ENCODE assay signal across 8 cellular contexts in genomic region chr15:101006931-101007687, GRCh38.
DNase-seq lines count a peak whose midpoint lies in the region; ATAC-seq, FAIRE-seq and TF ChIP-seq lines count a peak whose summit lies in the region.

No MANE protein-coding gene starts in this region.

- peak; percentile 83 for TF ChIP-seq RAD21 in HepG2 (CRISPR knock-in tag; IDR thresholded peaks at IDR 0.05)

- peak; percentile 49 for ATAC-seq in HG03196 (IDR thresholded peaks at IDR 0.05; ENCODE audit: unreplicated experiment)
- peak; percentile 84 for ATAC-seq in HepG2
- no peak for ATAC-seq in HG03025 (IDR thresholded peaks at IDR 0.05; ENCODE audit: low FRiP score, unreplicated experiment)

- intact Hi-C loops in activated CD4-positive, alpha-beta T cell treated with anti-CD3 and anti-CD28 coated beads, Interleukin-2, amount 10 ng/mL, durations not matched to agents 24 days and 14 days (cut with micrococcal nuclease): loop anchor here (1.0 to 10.0 kb wide), 4 partner anchors 89 to 1080 kb away; partner anchors contain the start of gene TM2D3
- intact Hi-C loops in HepG2 (cut with micrococcal nuclease; ENCODE audit: unreplicated experiment): loop anchor here (1.0 kb wide), 3 partner anchors 89 to 380 kb away; no protein-coding TSS in a partner anchor

- no peaks in the 10 kb centered on the region for H4K20me1 ChIP-seq in HepG2 (ENCODE audit: insufficient read depth, low read length)

- H3K4me3 ChIP-seq in HepG2 (replicated peaks in 1 of 3; ENCODE audit: insufficient read depth in 1 of 3, low read depth in 2 of 3, low read length in 3 of 3): peak overlapping the region; percentile 25 to 77 (median 68); a peak in 5 of 6 replicates

- H3K27me3 Mint-ChIP-seq in activated CD4-positive, alpha-beta T cell treated with anti-CD3 and anti-CD28 coated beads, Interleukin-2, amount 10 ng/mL, durations not matched to agents 24 days and 14 days: peaks cover 17% of the 10 kb centered on the region

- TF ChIP-seq CTCF in GM10266 (IDR thresholded peaks at IDR 0.05; ENCODE audit: control insufficient read depth, insufficient read depth, low read depth, missing control alignments) (peak; percentile 84), HepG2 (CRISPR knock-in tag; IDR thresholded peaks at IDR 0.05) (peak; percentile 92)

- no peak overlapping the region for H3K27ac ChIP-seq in HepG2 (ENCODE audit: extremely low read length, insufficient read depth, low read length)

- H3K9me3 Mint-ChIP-seq in activated CD4-positive, alpha-beta T cell treated with anti-CD3 and anti-CD28 coated beads, Interleukin-2, amount 10 ng/mL, durations not matched to agents 24 days and 14 days: no peaks in the 10 kb centered on the region

- 12% methylated on average over 27 of the region's 27 CpGs for WGBS in HepG2 (ENCODE audit: low lambda C conversion rate)

- CTCF ChIA-PET in HepG2 (lab: Yijun Ruan, JAX; ENCODE audit: low intra/inter-chr PET ratio, low total read pairs): interaction anchor here (1.5 to 5.0 kb wide), 4 partner anchors 89 to 379 kb away, joined by 4 to 63 read pairs (median 10); partner anchors contain the start of gene LRRK1

- BruUV-seq in HepG2 (replicated peaks; lab: Mats Ljungman, UMichigan): no TSS peak

- no peaks in the 10 kb centered on the region for H3K36me3 Mint-ChIP-seq in activated CD4-positive, alpha-beta T cell treated with anti-CD3 and anti-CD28 coated beads, Interleukin-2, amount 10 ng/mL, durations not matched to agents 24 days and 14 days (ENCODE audit: low read depth)

- POLR2A ChIA-PET in HepG2 (lab: Yijun Ruan, JAX): no interaction called here

- FAIRE-seq in HepG2 (lab: Jason Lieb, UNC): peak; percentile 86

- H3K27me3 ChIP-seq in HepG2 (ENCODE audit: control insufficient read depth in 1 of 2, insufficient read depth in 2 of 2, low read length in 2 of 2): peaks cover 2 to 21% of the 10 kb centered on the region in 2 experiments; a peak in 4 of 5 replicates

- H3K4me1 ChIP-seq in HepG2 (ENCODE audit: insufficient read depth, low read length): peaks cover 18% of the 10 kb centered on the region

- peaks cover 14% of the 10 kb centered on the region for H3K4me1 Mint-ChIP-seq in activated CD4-positive, alpha-beta T cell treated with anti-CD3 and anti-CD28 coated beads, Interleukin-2, amount 10 ng/mL, durations not matched to agents 24 days and 14 days

- no peak overlapping the region for H3K9ac ChIP-seq in HepG2 (ENCODE audit: insufficient read depth, low read depth, low read length)

- H3K4me3 Mint-ChIP-seq in activated CD4-positive, alpha-beta T cell treated with anti-CD3 and anti-CD28 coated beads, Interleukin-2, amount 10 ng/mL, durations not matched to agents 24 days and 14 days: peak overlapping the region; percentile 92

- DNase-seq in GM10266 (ENCODE audit: extremely low spot score) (peak; percentile 71), NCI-H524 treated with DMSO at 0.1 percent for 48 hours (lab: John Stamatoyannopoulos, UW) (peak; percentile 54), dedifferentiated amniotic fluid mesenchymal stem cell (ENCODE audit: extremely low spot score) (peak; percentile 82), HepG2 (ENCODE audit: low spot score) (peak; percentile 68)
- DNase-seq in activated CD4-positive, alpha-beta T cell treated with anti-CD3 and anti-CD28 coated beads, Interleukin-2, amount 10 ng/mL, durations not matched to agents 24 days and 14 days: peak; percentile 89
- DNase-seq in stimulated activated CD4-positive, alpha-beta T cell treated with anti-CD3 and anti-CD28 coated beads, Interleukin-4, amount 100 ng/mL, for 1 hour: peak; percentile 71

- H3K79me2 ChIP-seq in HepG2 (ENCODE audit: insufficient read depth, low read length): no peaks in the 10 kb centered on the region

- peak overlapping the region; percentile 83 for H3K4me2 ChIP-seq in HepG2 (ENCODE audit: low read depth, low read length)

- H3K27ac Mint-ChIP-seq in activated CD4-positive, alpha-beta T cell treated with anti-CD3 and anti-CD28 coated beads, Interleukin-2, amount 10 ng/mL, durations not matched to agents 24 days and 14 days: no peak overlapping the region

- in situ Hi-C loops in HepG2 (cut with HindIII; ENCODE audit: extremely low pct_ligation_motif_present, low pct_unique_long_range_greater_than_20kb): loop anchor here (5.0 to 25.0 kb wide), 2 partner anchors 90 to 345 kb away; partner anchors contain the start of gene LRRK1

- TF ChIP-seq EP300 in HepG2 (IDR thresholded peaks at IDR 0.05; ENCODE audit: low read depth in 2 of 2, low read length in 2 of 2) (no peak), HepG2 (CRISPR knock-in tag; IDR thresholded peaks at IDR 0.05; ENCODE audit: borderline replicate concordance) (no peak)

- TF ChIP-seq POLR2A in HepG2 (IDR thresholded peaks at IDR 0.05; ENCODE audit: insufficient read depth in 1 of 2, low read depth in 2 of 2, low read length in 2 of 2): no peak

- H2AFZ ChIP-seq in HepG2 (ENCODE audit: low read length): no peak overlapping the region

- H3K9me3 ChIP-seq in HepG2 (ENCODE audit: low read length): 0 out of 2 replicates have a peak, but pooled peaks cover 6% of the 10 kb centered on the region

- no peaks in the 10 kb centered on the region for H3K36me3 ChIP-seq in HepG2 (replicated peaks in 1 of 2; ENCODE audit: control insufficient read depth in 1 of 2, insufficient read depth in 2 of 2, low read length in 2 of 2)

TF ChIP-seq in HepG2, 621 proteins besides CTCF, POLR2A, EP300 and RAD21 (continues in another document):
- TF ChIP-seq TBX2 (CRISPR knock-in tag; IDR thresholded peaks at IDR 0.05; ENCODE audit: borderline replicate concordance): 0 out of 2 replicates have a peak, but pooled peaks have one; percentile 18
- peak; percentile 30; the same call in 1 of the 2 replicates for TF ChIP-seq EHMT2 (IDR thresholded peaks at IDR 0.05; ENCODE audit: borderline replicate concordance, low read depth, low read length)
- no peak for TF ChIP-seq YY1 (IDR thresholded peaks at IDR 0.05; ENCODE audit: insufficient read depth, insufficient replicate concordance, low read depth, low read length)
- 0 out of 2 replicates have a peak, but pooled peaks have one; percentile 28 for TF ChIP-seq MYPOP (CRISPR knock-in tag; IDR thresholded peaks at IDR 0.05)
- peak; percentile 58; the same call in 1 of the 2 replicates for TF ChIP-seq ZNF746 (CRISPR knock-in tag; IDR thresholded peaks at IDR 0.05)
- TF ChIP-seq CBX5 (CRISPR knock-in tag; IDR thresholded peaks at IDR 0.05; ENCODE audit: borderline replicate concordance): no peak
- no peak for TF ChIP-seq ZBTB7A (CRISPR knock-in tag; IDR thresholded peaks at IDR 0.05)
- TF ChIP-seq ZFP90 (CRISPR knock-in tag; IDR thresholded peaks at IDR 0.05; ENCODE audit: borderline replicate concordance): 0 out of 2 replicates have a peak, but pooled peaks have one; percentile 69
- TF ChIP-seq KLF12 (CRISPR knock-in tag; IDR thresholded peaks at IDR 0.05; ENCODE audit: borderline replicate concordance): no peak; the same call in 1 of the 2 replicates
- TF ChIP-seq SP1 (IDR thresholded peaks at IDR 0.05): no peak
- TF ChIP-seq SP1 (CRISPR knock-in tag; IDR thresholded peaks at IDR 0.05): 0 out of 2 replicates have a peak, but pooled peaks have one; percentile 20
- no peak for TF ChIP-seq TBX3 (IDR thresholded peaks at IDR 0.05; ENCODE audit: borderline replicate concordance)
- TF ChIP-seq XRCC5 (optimal IDR thresholded peaks at IDR 0.05; ENCODE audit: low read length): peak; percentile 78
- TF ChIP-seq CAMTA2 (CRISPR knock-in tag; IDR thresholded peaks at IDR 0.05; ENCODE audit: borderline replicate concordance): 0 out of 2 replicates have a peak, but pooled peaks have one; percentile 26
- TF ChIP-seq KDM5B (CRISPR knock-in tag; IDR thresholded peaks at IDR 0.05; ENCODE audit: borderline replicate concordance): 0 out of 2 replicates have a peak, but pooled peaks have one; percentile 30
- peak; percentile 50; the same call in 1 of the 2 replicates for TF ChIP-seq ZFX (CRISPR knock-in tag; IDR thresholded peaks at IDR 0.05; ENCODE audit: low read depth)
- peak; percentile 13; the same call in 1 of the 2 replicates for TF ChIP-seq ARID5B (CRISPR knock-in tag; IDR thresholded peaks at IDR 0.05)
- no peak for TF ChIP-seq ZNF484 (CRISPR knock-in tag; IDR thresholded peaks at IDR 0.05; ENCODE audit: borderline replicate concordance, low read depth)
